Comparison of ENCODE assay signal across 22 cellular contexts in genomic region chr7:36309301-36309700, GRCh38.
"Had no signal": no experiment of that assay in that cellular context is flagged by ENCODE, and none has a peak within 500 bp of the region (broad histone marks: within the 10 kb centered on the region; RNA-seq: fewer than 3 reads in every experiment).

No MANE protein-coding gene starts in this region.

- H3K9me3 ChIP-seq: lower lobe of right lung, pancreas, spleen, tibial nerve, vagina had no signal

- H3K27me3 Mint-ChIP-seq: activated B cell treated with CpG ODN at 0.5 μM for 24 hours; activated CD4-positive, alpha-beta memory T cell treated with anti-CD3 and anti-CD28 coated beads for 36 hours; T-cell had no signal

- H3K27me3 ChIP-seq: brain microvascular endothelial cell, dorsolateral prefrontal cortex, foreskin keratinocyte, pancreas, spleen, tibial nerve, vagina had no signal

- H3K36me3 Mint-ChIP-seq: activated CD4-positive, alpha-beta memory T cell treated with anti-CD3 and anti-CD28 coated beads for 36 hours; T-cell had no signal

- H3K36me3 ChIP-seq: brain microvascular endothelial cell, lower lobe of right lung, pancreas, spleen, tibial nerve, vagina had no signal

- ATAC-seq: activated T-cell treated with anti-CD3 and anti-CD28 coated beads, Interleukin-2, amount 50 U/mL, for 4 hours; foreskin keratinocyte; left colon; lower lobe of right lung; pancreas; T-cell had no signal

- H3K9me3 Mint-ChIP-seq: activated B cell treated with CpG ODN at 0.5 μM for 24 hours; activated CD4-positive, alpha-beta memory T cell treated with anti-CD3 and anti-CD28 coated beads for 36 hours; activated T-cell treated with anti-CD3 and anti-CD28 coated beads, Interleukin-2, amount 50 U/mL, for 4 hours; T-cell had no signal

- DNase-seq: activated B cell treated with CpG ODN at 0.5 μM for 24 hours; activated CD4-positive, alpha-beta memory T cell treated with anti-CD3 and anti-CD28 coated beads for 36 hours; activated CD4-positive, alpha-beta T cell treated with anti-CD3 and anti-CD28 coated beads for 4 hours; activated naive CD4-positive, alpha-beta T cell treated with anti-CD3 and anti-CD28 coated beads, Interleukin-2, amount 50 U/mL, for 16 hours; activated T-cell treated with anti-CD3 and anti-CD28 coated beads, Interleukin-2, amount 50 U/mL, for 4 hours; aorta; brain microvascular endothelial cell; central memory CD4-positive, alpha-beta T cell; dorsolateral prefrontal cortex; foreskin keratinocyte; glutamatergic neuron; hippocampal formation; left colon; lower lobe of right lung; pancreas; spleen; stimulated activated naive CD4-positive, alpha-beta T cell; substantia nigra; T-cell; T-helper 9 cell had no signal

- H3K27ac ChIP-seq: brain microvascular endothelial cell, dorsolateral prefrontal cortex, foreskin keratinocyte, lower lobe of right lung, pancreas, spleen, tibial nerve, vagina had no signal

- H3K4me1 Mint-ChIP-seq: activated B cell treated with CpG ODN at 0.5 μM for 24 hours had no signal

- H3K4me3 Mint-ChIP-seq: activated B cell treated with CpG ODN at 0.5 μM for 24 hours; activated CD4-positive, alpha-beta memory T cell treated with anti-CD3 and anti-CD28 coated beads for 36 hours; activated T-cell treated with anti-CD3 and anti-CD28 coated beads, Interleukin-2, amount 50 U/mL, for 4 hours; T-cell had no signal

- H3K4me3 ChIP-seq: dorsolateral prefrontal cortex, lower lobe of right lung, pancreas, spleen, tibial nerve, vagina had no signal

- H3K4me1 ChIP-seq: foreskin keratinocyte had no signal

- H3K27ac Mint-ChIP-seq: activated B cell treated with CpG ODN at 0.5 μM for 24 hours; activated CD4-positive, alpha-beta memory T cell treated with anti-CD3 and anti-CD28 coated beads for 36 hours; T-cell had no signal
